ENCODE assay signal across 16 cellular contexts in the genomic region with DNA sequence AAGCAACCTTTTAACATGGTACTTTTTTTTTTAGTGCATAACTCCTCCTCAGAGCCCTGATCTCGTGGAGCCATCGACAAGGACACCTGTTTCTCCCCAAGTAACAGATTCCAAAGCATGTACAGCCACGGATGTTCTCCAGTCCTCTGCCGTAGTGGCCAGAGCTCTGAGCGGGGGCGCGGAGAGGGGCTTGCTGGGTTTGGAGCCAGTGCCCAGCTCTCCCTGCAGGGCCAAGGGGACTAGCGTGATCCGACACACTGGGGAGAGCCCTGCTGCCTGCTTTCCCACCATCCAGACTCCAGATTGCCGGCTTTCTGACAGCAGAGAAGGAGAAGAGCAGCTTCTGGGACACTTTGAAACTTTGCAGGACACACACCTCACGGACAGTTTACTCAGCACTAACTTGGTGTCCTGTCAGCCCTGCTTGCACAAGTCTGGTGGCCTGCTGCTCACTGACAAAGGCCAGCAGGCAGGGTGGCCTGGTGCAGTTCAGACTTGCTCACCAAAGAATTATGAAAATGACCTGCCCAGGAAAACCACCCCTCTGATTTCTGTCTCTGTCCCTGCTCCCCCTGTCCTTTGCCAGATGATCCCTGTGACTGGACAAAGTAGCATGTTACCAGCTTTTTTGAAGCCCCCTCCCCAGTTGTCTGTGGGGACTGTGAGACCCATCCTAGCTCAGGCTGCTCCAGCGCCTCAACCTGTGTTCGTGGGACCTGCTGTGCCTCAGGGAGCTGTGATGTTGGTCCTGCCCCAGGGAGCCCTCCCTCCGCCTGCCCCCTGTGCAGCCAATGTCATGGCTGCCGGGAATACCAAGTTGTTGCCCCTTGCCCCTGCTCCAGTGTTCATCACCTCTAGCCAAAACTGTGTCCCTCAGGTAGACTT. TPM values are rescaled to one million over a fixed set of nuclear protein-coding genes. Genes with fewer than 3 reads are reported as not detected.
DNase-seq lines count a peak whose midpoint lies in the region; ATAC-seq and TF ChIP-seq lines count a peak whose summit lies in the region.
"Had no signal": no experiment of that assay in that cellular context is flagged by ENCODE, and none has a peak within 500 bp of the region (broad histone marks: within the 10 kb centered on the region; RNA-seq: fewer than 3 reads in every experiment).

No MANE protein-coding gene starts in this region.

- peaks cover 0 to 49% (median 3%) of the 10 kb centered on the region in 3 donors for H3K36me3 Mint-ChIP-seq in CD8-positive, alpha-beta memory T cell
- peaks cover 36% of the 10 kb centered on the region for H3K36me3 Mint-ChIP-seq in central memory CD8-positive, alpha-beta T cell (ENCODE audit: insufficient read depth)
- H3K36me3 Mint-ChIP-seq in stimulated activated memory B cell treated with anti-CD40 and anti-IgM and Interleukin-4, amounts not matched to agents 10 μg/mL and 1 μg/mL and 100 μg/mL, for 72 hours, result peaks cover 32% of the 10 kb centered on the region

- peaks cover 24% of the 10 kb centered on the region for H3K36me3 ChIP-seq in CD8-positive, alpha-beta memory T cell (ENCODE audit: insufficient read depth, low read length)
- H3K36me3 ChIP-seq in mucosa of descending colon (ENCODE audit: low read depth), result no peaks in the 10 kb centered on the region

- no peak overlapping the region for H3K27ac ChIP-seq in CD8-positive, alpha-beta memory T cell (ENCODE audit: low read depth, low read length)
- peak overlapping the region in 1 of 2 donors; percentile 40 for H3K27ac ChIP-seq in coronary artery
- H3K27ac ChIP-seq: HL-60, Peyer's patch had no signal

- POLR2A ChIA-PET in CD8-positive, alpha-beta memory T cell (lab: Charles Lee), result interaction anchor here (0.6 to 1.3 kb wide), 3 partner anchors 10 to 234 kb away, joined by 3 to 7 read pairs (median 3); no protein-coding TSS in a partner anchor

- peak overlapping the region in 5 of 8 donors; percentile 50 to 95 (median 70) for H3K27ac Mint-ChIP-seq in CD8-positive, alpha-beta memory T cell
- peak overlapping the region; percentile 3 for H3K27ac Mint-ChIP-seq in central memory CD8-positive, alpha-beta T cell (ENCODE audit: low read depth)
- H3K27ac Mint-ChIP-seq in stimulated activated memory B cell treated with anti-CD40 and anti-IgM and Interleukin-4, amounts not matched to agents 10 μg/mL and 1 μg/mL and 100 μg/mL, for 72 hours, result peak overlapping the region; percentile 36

- H3K9me3 ChIP-seq in CD8-positive, alpha-beta memory T cell (ENCODE audit: low read length), result no peaks in the 10 kb centered on the region
- no peaks in the 10 kb centered on the region for H3K9me3 ChIP-seq in mucosa of descending colon
- H3K9me3 ChIP-seq: left lung, Peyer's patch had no signal

- H3K27me3 Mint-ChIP-seq in CD8-positive, alpha-beta memory T cell, result peaks cover 0 to 4% of the 10 kb centered on the region in 2 donors
- H3K27me3 Mint-ChIP-seq in central memory CD8-positive, alpha-beta T cell, result no peaks in the 10 kb centered on the region
- H3K27me3 Mint-ChIP-seq in stimulated activated memory B cell treated with anti-CD40 and anti-IgM and Interleukin-4, amounts not matched to agents 10 μg/mL and 1 μg/mL and 100 μg/mL, for 72 hours, result no peaks in the 10 kb centered on the region

- no peaks in the 10 kb centered on the region for H3K27me3 ChIP-seq in CD8-positive, alpha-beta memory T cell (ENCODE audit: insufficient read depth, low read length, poor library complexity, severe bottlenecking)
- H3K27me3 ChIP-seq: left lung, Peyer's patch had no signal

- H3K4me3 ChIP-seq in CD8-positive, alpha-beta memory T cell (ENCODE audit: low read length), result no peak overlapping the region
- H3K4me3 ChIP-seq in mucosa of descending colon (no peak overlapping the region), coronary artery (no peak overlapping the region)
- H3K4me3 ChIP-seq: left lung, Peyer's patch had no signal

- no peak overlapping the region for H3K4me3 Mint-ChIP-seq in CD8-positive, alpha-beta memory T cell
- H3K4me3 Mint-ChIP-seq in central memory CD8-positive, alpha-beta T cell, result no peak overlapping the region
- H3K4me3 Mint-ChIP-seq in stimulated activated memory B cell treated with anti-CD40 and anti-IgM and Interleukin-4, amounts not matched to agents 10 μg/mL and 1 μg/mL and 100 μg/mL, for 72 hours, result no peak overlapping the region

- no peak for DNase-seq in CD8-positive, alpha-beta memory T cell
- no peak for DNase-seq in central memory CD8-positive, alpha-beta T cell (ENCODE audit: low spot score in 2 of 2)
- DNase-seq in mucosa of descending colon (peak in 2 of 3 donors; percentile 33 to 44), NCI-H1092 treated with DMSO at 0.1 percent for 48 hours (lab: John Stamatoyannopoulos, UW) (no peak), NCI-H1092 (lab: John Stamatoyannopoulos, UW) (no peak), coronary artery (ENCODE audit: low spot score) (no peak), kidney tubule cell (ENCODE audit: low spot score) (no peak)
- DNase-seq: activated naive CD4-positive, alpha-beta T cell treated with Interleukin-2 at 50 U/mL for 16 hours; activated T-cell treated with anti-CD3 and anti-CD28 coated beads, Interleukin-2, amount 50 U/mL, for 48 hours; DMS153; GOT3; Peyer's patch had no signal

- H3K4me1 Mint-ChIP-seq in CD8-positive, alpha-beta memory T cell, result peaks cover 14 to 38% (median 17%) of the 10 kb centered on the region in 3 donors
- H3K4me1 Mint-ChIP-seq in central memory CD8-positive, alpha-beta T cell, result peaks cover 7% of the 10 kb centered on the region
- peaks cover 27% of the 10 kb centered on the region for H3K4me1 Mint-ChIP-seq in stimulated activated memory B cell treated with anti-CD40 and anti-IgM and Interleukin-4, amounts not matched to agents 10 μg/mL and 1 μg/mL and 100 μg/mL, for 72 hours

- H3K9me3 Mint-ChIP-seq in CD8-positive, alpha-beta memory T cell, result no peaks in the 10 kb centered on the region
- H3K9me3 Mint-ChIP-seq in central memory CD8-positive, alpha-beta T cell, result no peaks in the 10 kb centered on the region
- H3K9me3 Mint-ChIP-seq in stimulated activated memory B cell treated with anti-CD40 and anti-IgM and Interleukin-4, amounts not matched to agents 10 μg/mL and 1 μg/mL and 100 μg/mL, for 72 hours, result no peaks in the 10 kb centered on the region
- H3K9me3 Mint-ChIP-seq: CD4-positive, CD25-positive, alpha-beta regulatory T cell had no signal

- ATAC-seq in central memory CD8-positive, alpha-beta T cell (replicated peaks; ENCODE audit: extremely low read depth, poor library complexity, severe bottlenecking), result no peak
- no peak for ATAC-seq in mucosa of descending colon
- no peak for ATAC-seq in stimulated activated memory B cell treated with anti-CD40 and anti-IgM and Interleukin-4, amounts not matched to agents 10 μg/mL and 1 μg/mL and 100 μg/mL, for 72 hours

- CTCF ChIA-PET in CD8-positive, alpha-beta memory T cell (lab: Charles Lee), result interaction anchor here (0.8 to 9.6 kb wide), 18 partner anchors 9 to 492 kb away, joined by 3 to 201 read pairs (median 4); a partner anchor contains a TSS

- intact Hi-C loops in mucosa of descending colon (cut with DNase I, micrococcal nuclease), result loop anchor here (5.0 to 10.0 kb wide), 2 partner anchors 63 to 66 kb away; no protein-coding TSS in a partner anchor

- peaks cover 10% of the 10 kb centered on the region for H3K4me1 ChIP-seq in CD8-positive, alpha-beta memory T cell (ENCODE audit: insufficient read depth, low read length)
- H3K4me1 ChIP-seq in mucosa of descending colon (ENCODE audit: low read depth), result no peaks in the 10 kb centered on the region

- TF ChIP-seq CTCF in mucosa of descending colon (IDR thresholded peaks at IDR 0.05), result no peak
- TF ChIP-seq CTCF in coronary artery (IDR thresholded peaks at IDR 0.05), result no peak

RNA-seq across cellular contexts. Expression of a gene that starts 4.5 kb away (rescaled TPM):
- 1 to 10 TPM; 5.8 to 7.5 TPM for total RNA-seq in CD8-positive, alpha-beta memory T cell
- polyA plus RNA-seq in CD8-positive, alpha-beta memory T cell, result 6.6 TPM
- total RNA-seq in mucosa of descending colon, result 10 to 100 TPM in 2 of 3 donors, 1 to 10 TPM in 1; 5.9 to 34.7 (median 11.9) TPM

RNA-seq across cellular contexts. Expression of a gene that starts 32.4 kb away (rescaled TPM):
- under 1 TPM; 0.09 to 0.20 TPM for total RNA-seq in CD8-positive, alpha-beta memory T cell
- 0.07 TPM for polyA plus RNA-seq in CD8-positive, alpha-beta memory T cell
- 1 to 10 TPM in 1 of 3 donors, under 1 TPM in 2; 0.58 to 5.1 (median 0.98) TPM for total RNA-seq in mucosa of descending colon
- total RNA-seq: CD4-positive, CD25-positive, alpha-beta regulatory T cell had no signal
- polyA plus RNA-seq: CD4-positive, CD25-positive, alpha-beta regulatory T cell had no signal

Comparison
In these comparisons a context has a peak if more than half of its experiments do, and no peak if none do; other contexts are left out.
1. DNase-seq: peak in mucosa of descending colon (2 of 3); none in CD8-positive, alpha-beta memory T cell (0 of 5), central memory CD8-positive, alpha-beta T cell (0 of 2), NCI-H1092 treated with DMSO at 0.1 percent for 48 hours (single experiment), NCI-H1092 (single experiment), coronary artery (single experiment) and kidney tubule cell (single experiment).
2. H3K27ac Mint-ChIP-seq: peak in every context shown above with its lines; median percentile 70 in CD8-positive, alpha-beta memory T cell; 36 in stimulated activated memory B cell treated with anti-CD40 and anti-IgM and Interleukin-4, amounts not matched to agents 10 μg/mL and 1 μg/mL and 100 μg/mL, for 72 hours; 3 in central memory CD8-positive, alpha-beta T cell.